In the genomic region with DNA sequence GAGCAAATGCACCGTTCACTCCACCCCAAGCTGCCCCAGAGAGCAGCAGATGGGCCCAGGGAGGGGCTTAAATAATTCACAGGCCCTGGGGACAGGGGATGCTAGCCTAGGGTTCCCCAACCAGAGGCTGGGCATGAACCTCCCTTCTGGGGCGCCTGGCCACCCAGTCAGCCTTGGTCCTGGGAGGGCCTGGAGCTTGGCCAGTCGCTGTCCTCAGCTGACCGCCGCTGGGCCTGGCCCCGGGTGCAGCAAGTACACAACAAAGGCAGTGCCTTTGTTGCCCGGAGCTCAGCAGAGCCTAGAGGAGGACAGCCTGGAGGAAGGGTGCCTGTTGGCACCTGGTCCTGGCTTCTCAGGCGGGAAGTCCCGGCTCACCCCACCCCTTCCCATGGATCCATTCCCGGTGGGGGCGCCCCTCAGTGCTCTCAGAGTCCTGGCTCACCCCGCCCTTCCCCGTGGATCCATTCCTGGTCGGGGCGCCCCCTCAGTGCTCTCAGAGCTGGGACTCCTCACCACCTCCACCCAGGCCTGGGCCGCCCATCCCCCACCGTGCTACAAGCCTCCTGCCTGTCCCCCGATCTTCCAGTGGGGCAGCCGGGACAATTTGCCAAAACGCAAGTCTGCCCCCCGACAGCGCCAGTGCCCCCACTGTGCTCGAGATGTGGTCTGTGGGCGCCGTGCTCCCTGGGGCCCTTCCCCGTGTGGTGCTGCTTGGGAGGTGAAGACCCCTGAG, we compare ENCODE assay signal across 16 cellular contexts. TPM values are rescaled to one million over a fixed set of nuclear protein-coding genes. Genes with fewer than 3 reads are reported as not detected.
DNase-seq lines count a peak whose midpoint lies in the region; ATAC-seq and TF ChIP-seq lines count a peak whose summit lies in the region.
"Had no signal": no experiment of that assay in that cellular context is flagged by ENCODE, and none has a peak within 500 bp of the region (broad histone marks: within the 10 kb centered on the region; RNA-seq: fewer than 3 reads in every experiment).

No MANE protein-coding gene starts in this region.

- ATAC-seq in RWPE2 (ENCODE audit: low read depth): peak; percentile 6; the same call in 2 of the 3 replicates
- ATAC-seq in right cardiac atrium: no peak
- no peak for ATAC-seq in HG02610 (IDR thresholded peaks at IDR 0.05; ENCODE audit: unreplicated experiment)
- ATAC-seq: mucosa of descending colon; stimulated activated naive CD8-positive, alpha-beta T cell treated with anti-CD3 and anti-CD28 coated beads, Interleukin-15, Interleukin-2, amounts not matched to agents 100 U/mL and 50 U/mL, for 24 hours had no signal

- H3K36me3 ChIP-seq in GM23248 (ENCODE audit: low read depth): no peaks in the 10 kb centered on the region
- no peaks in the 10 kb centered on the region for H3K36me3 ChIP-seq in RWPE2 (ENCODE audit: low read depth)

- TF ChIP-seq CTCF in RWPE2 (IDR thresholded peaks at IDR 0.05; ENCODE audit: poor library complexity, severe bottlenecking): no peak

- no peak overlapping the region for H3K27ac ChIP-seq in GM23248
- H3K27ac ChIP-seq in RWPE2 (ENCODE audit: poor library complexity, severe bottlenecking): peak overlapping the region; percentile 99
- H3K27ac ChIP-seq in right cardiac atrium (ENCODE audit: low read length): no peak overlapping the region

- H3K9me3 Mint-ChIP-seq in T-helper 2 cell treated with Interferon-gamma antibody and Interleukin-4, amounts not matched to agents 5 μg/mL and 100 μg/mL, for 36 hours: no peaks in the 10 kb centered on the region
- H3K9me3 Mint-ChIP-seq: activated CD8-positive, alpha-beta T cell treated with anti-CD3 and anti-CD28 coated beads for 36 hours; central memory CD8-positive, alpha-beta T cell had no signal

- H3K4me3 Mint-ChIP-seq in T-helper 2 cell treated with Interferon-gamma antibody and Interleukin-4, amounts not matched to agents 5 μg/mL and 100 μg/mL, for 36 hours: no peak overlapping the region
- H3K4me3 Mint-ChIP-seq: activated CD8-positive, alpha-beta T cell treated with anti-CD3 and anti-CD28 coated beads for 36 hours; central memory CD8-positive, alpha-beta T cell had no signal

- intact Hi-C loops in right cardiac atrium (cut with DNase I): no loop called here

- H3K27me3 ChIP-seq in GM23248 (replicated peaks; ENCODE audit: insufficient read depth) (no peaks in the 10 kb centered on the region), RWPE2 (ENCODE audit: insufficient read depth, poor library complexity, severe bottlenecking) (no peaks in the 10 kb centered on the region), right cardiac atrium (ENCODE audit: control insufficient read depth, insufficient read depth) (no peaks in the 10 kb centered on the region)

- in situ Hi-C loops in GM23248 (cut with MboI): no loop called here

- no peak overlapping the region for H3K27ac Mint-ChIP-seq in T-helper 2 cell treated with Interferon-gamma antibody and Interleukin-4, amounts not matched to agents 5 μg/mL and 100 μg/mL, for 36 hours
- H3K27ac Mint-ChIP-seq: activated CD8-positive, alpha-beta T cell treated with anti-CD3 and anti-CD28 coated beads for 36 hours had no signal

- no peak overlapping the region for H3K4me3 ChIP-seq in GM23248
- H3K4me3 ChIP-seq in RWPE2 (ENCODE audit: severe bottlenecking): no peak overlapping the region
- H3K4me3 ChIP-seq in right cardiac atrium (ENCODE audit: low read length): no peak overlapping the region
- H3K4me3 ChIP-seq: mucosa of descending colon had no signal

- H3K4me1 Mint-ChIP-seq in T-helper 2 cell treated with Interferon-gamma antibody and Interleukin-4, amounts not matched to agents 5 μg/mL and 100 μg/mL, for 36 hours (ENCODE audit: low read depth): no peaks in the 10 kb centered on the region
- H3K4me1 Mint-ChIP-seq: central memory CD8-positive, alpha-beta T cell had no signal

- peak overlapping the region; percentile 19 for H3K9ac ChIP-seq in GM23248

- no peaks in the 10 kb centered on the region for H3K27me3 Mint-ChIP-seq in T-helper 2 cell treated with Interferon-gamma antibody and Interleukin-4, amounts not matched to agents 5 μg/mL and 100 μg/mL, for 36 hours (ENCODE audit: low read depth)
- H3K27me3 Mint-ChIP-seq: activated CD8-positive, alpha-beta T cell treated with anti-CD3 and anti-CD28 coated beads for 36 hours; central memory CD8-positive, alpha-beta T cell had no signal

- DNase-seq in GM23248 (no peak), RWPE2 (ENCODE audit: low spot score) (no peak), glomerular visceral epithelial cell (ENCODE audit: extremely low spot score) (peak; percentile 37), retina (peak; percentile 57), DMS153 (lab: John Stamatoyannopoulos, UW) (no peak), right cardiac atrium (no peak)
- no peak for DNase-seq in T-helper 2 cell treated with Interferon-gamma antibody and Interleukin-4, amounts not matched to agents 5 μg/mL and 100 μg/mL, for 36 hours (ENCODE audit: low spot score)
- DNase-seq: activated CD8-positive, alpha-beta T cell treated with anti-CD3 and anti-CD28 coated beads for 36 hours; activated effector memory CD4-positive, alpha-beta T cell treated with anti-CD3 and anti-CD28 coated beads, Interleukin-2, amount 50 U/mL, for 16 hours; erythroblast; Karpas-422; mucosa of descending colon; NCI-H2081; stimulated activated naive CD8-positive, alpha-beta T cell treated with anti-CD3 and anti-CD28 coated beads, Interleukin-15, Interleukin-2, amounts not matched to agents 100 U/mL and 50 U/mL, for 24 hours had no signal

- no peaks in the 10 kb centered on the region for H4K20me1 ChIP-seq in GM23248 (ENCODE audit: insufficient read depth)

- WGBS in GM23248 (ENCODE audit: low coverage in 1 of 2, low lambda C conversion rate in 2 of 2, missing lambda C conversion rate in 2 of 2), 2 experiments: 72 to 74% methylated on average over 22 to 26 of the region's 26 CpGs
- 71% methylated on average over 26 of the region's 26 CpGs for WGBS in right cardiac atrium

- H3K9me3 ChIP-seq in GM23248 (ENCODE audit: low read depth): no peaks in the 10 kb centered on the region
- H3K9me3 ChIP-seq in RWPE2 (ENCODE audit: severe bottlenecking): no peaks in the 10 kb centered on the region
- no peaks in the 10 kb centered on the region for H3K9me3 ChIP-seq in right cardiac atrium (ENCODE audit: control insufficient read depth, low read length)
- H3K9me3 ChIP-seq: mucosa of descending colon had no signal

- H2AFZ ChIP-seq in GM23248: no peak overlapping the region

- no peaks in the 10 kb centered on the region for H3K9me2 ChIP-seq in GM23248 (ENCODE audit: insufficient read depth)

- no peaks in the 10 kb centered on the region for H3F3A ChIP-seq in GM23248 (ENCODE audit: insufficient read depth)

- H3K4me2 ChIP-seq in GM23248 (ENCODE audit: unreplicated experiment): no peak overlapping the region

- H3K36me3 Mint-ChIP-seq in T-helper 2 cell treated with Interferon-gamma antibody and Interleukin-4, amounts not matched to agents 5 μg/mL and 100 μg/mL, for 36 hours (ENCODE audit: low read depth): no peaks in the 10 kb centered on the region

- no peaks in the 10 kb centered on the region for H3K79me2 ChIP-seq in GM23248 (ENCODE audit: insufficient read depth)

- H3K4me1 ChIP-seq in GM23248 (ENCODE audit: insufficient read depth): peaks cover 16% of the 10 kb centered on the region
- H3K4me1 ChIP-seq in RWPE2 (ENCODE audit: insufficient read depth, poor library complexity, severe bottlenecking): peaks cover 37% of the 10 kb centered on the region
- no peaks in the 10 kb centered on the region for H3K4me1 ChIP-seq in right cardiac atrium (ENCODE audit: control insufficient read depth, insufficient read depth, low read length)

RNA-seq across cellular contexts. Expression of a gene that starts 23.3 kb away (rescaled TPM):
- total RNA-seq in GM23248 (2014; rRNA removed; shearing (Covaris generic)): 0.13 TPM in 1 of 2 replicates, not detected in the other
- polyA plus RNA-seq in GM23248 (2016; fragmentation: Nextera tagmentation; extraction: Ambion mirVana) (not detected in 2 replicates), right cardiac atrium (0.16 TPM)
- under 1 TPM in 3 of 4 donors, not detected in 1; 0.08 to 0.64 (median 0.09) TPM for total RNA-seq in right cardiac atrium

RNA-seq across cellular contexts. Expression of a gene that starts 40.4 kb away (rescaled TPM):
- 51.3 and 59.1 TPM in 2 replicates for total RNA-seq in GM23248 (2014; rRNA removed; shearing (Covaris generic))
- polyA plus RNA-seq in GM23248 (2016; fragmentation: Nextera tagmentation; extraction: Ambion mirVana) (24.7 and 29.1 TPM in 2 replicates), right cardiac atrium (16.0 TPM)
- 10 to 100 TPM; 11.4 to 15.5 (median 13.6) TPM for total RNA-seq in right cardiac atrium

Comparison
In these comparisons a context has a peak if more than half of its experiments do, and no peak if none do; other contexts are left out.
1. DNase-seq: peak in glomerular visceral epithelial cell (single experiment) and retina (single experiment); none in GM23248 (single experiment), RWPE2 (single experiment), T-helper 2 cell treated with Interferon-gamma antibody and Interleukin-4, amounts not matched to agents 5 μg/mL and 100 μg/mL, for 36 hours (single experiment), DMS153 (single experiment) and right cardiac atrium (0 of 3).